Comparison of ENCODE assay signal across 1 cellular context in genomic region chr11:47589504-47590025, GRCh38.
TF ChIP-seq lines count a peak whose summit lies in the region.

No MANE protein-coding gene starts in this region.

TF ChIP-seq in IMR-90, 13 proteins besides CTCF, POLR2A, EP300 and RAD21:
- no peak for TF ChIP-seq FOS (IDR thresholded peaks at IDR 0.05; ENCODE audit: low read depth, low read length)
- TF ChIP-seq USF2 (IDR thresholded peaks at IDR 0.05; ENCODE audit: low read depth, low read length): no peak
- TF ChIP-seq NFE2L2 (IDR thresholded peaks at IDR 0.05; ENCODE audit: low read depth, low read length): no peak
- no peak for TF ChIP-seq CHD1 (IDR thresholded peaks at IDR 0.05; ENCODE audit: low read depth, low read length)
- no peak for TF ChIP-seq RCOR1 (IDR thresholded peaks at IDR 0.05; ENCODE audit: insufficient replicate concordance, low read length)
- TF ChIP-seq MAFK (IDR thresholded peaks at IDR 0.05; ENCODE audit: low read depth, low read length): no peak
- no peak for TF ChIP-seq MXI1 (IDR thresholded peaks at IDR 0.05; ENCODE audit: borderline replicate concordance, low read depth, low read length)
